24 cellular contexts compared by ENCODE assay signal in genomic region chr1:226532553-226532952, GRCh38. TPM values are rescaled to one million over a fixed set of nuclear protein-coding genes. Genes with fewer than 3 reads are reported as not detected.
"Had no signal": no experiment of that assay in that cellular context is flagged by ENCODE, and none has a peak within 500 bp of the region (broad histone marks: within the 10 kb centered on the region; RNA-seq: fewer than 3 reads in every experiment).

No MANE protein-coding gene starts in this region.

- H3K27ac ChIP-seq: hepatocyte, neutrophil, ovary, psoas muscle, right atrium auricular region had no signal

- H2AFZ ChIP-seq: hepatocyte had no signal

- H3K4me1 Mint-ChIP-seq: activated naive CD4-positive, alpha-beta T cell treated with anti-CD3 and anti-CD28 coated beads, Interleukin-2, amount 50 U/mL, for 24 hours had no signal

- H3K4me3 ChIP-seq: body of pancreas, hepatocyte, lung, ovary, psoas muscle, right atrium auricular region had no signal

- DNase-seq: activated CD4-positive, alpha-beta memory T cell treated with anti-CD3 and anti-CD28 coated beads for 36 hours; activated CD4-positive, alpha-beta T cell treated with anti-CD3 and anti-CD28 coated beads for 48 hours; activated gamma-delta T cell treated with Interleukin-2 at 50 U/mL for 16 hours; activated T-cell treated with anti-CD3 and anti-CD28 coated beads, Interleukin-2, amount 50 U/mL, for 72 hours; anterior cingulate cortex; central memory CD4-positive, alpha-beta T cell; effector memory CD4-positive, alpha-beta T cell; foreskin melanocyte; natural killer cell; ovary; psoas muscle; stimulated activated CD4-positive, alpha-beta T cell treated with anti-CD3 and anti-CD28 coated beads, Interleukin-12 subunit alpha, Interleukin-12 subunit beta, amount 100 ng/mL, for 4 hours; stimulated activated CD4-positive, alpha-beta T cell treated with anti-CD3 and anti-CD28 coated beads, Interleukin-4, amount 100 ng/mL, for 4 hours; stimulated activated naive CD8-positive, alpha-beta T cell treated with anti-CD3 and anti-CD28 coated beads, Interleukin-15, Interleukin-2, amounts not matched to agents 100 U/mL and 50 U/mL, for 24 hours; T-helper 17 cell had no signal

- H3K4me3 Mint-ChIP-seq: activated CD4-positive, alpha-beta memory T cell treated with anti-CD3 and anti-CD28 coated beads for 36 hours; activated naive CD4-positive, alpha-beta T cell treated with anti-CD3 and anti-CD28 coated beads, Interleukin-2, amount 50 U/mL, for 24 hours; activated T-cell treated with anti-CD3 and anti-CD28 coated beads, Interleukin-2, amount 50 U/mL, for 72 hours; mesothelial cell of epicardium; natural killer cell; T-helper 17 cell had no signal

- H3K9me3 ChIP-seq: body of pancreas, neutrophil, ovary, psoas muscle, right atrium auricular region had no signal

- H3K9me3 Mint-ChIP-seq: activated CD4-positive, alpha-beta memory T cell treated with anti-CD3 and anti-CD28 coated beads for 36 hours; activated naive CD4-positive, alpha-beta T cell treated with anti-CD3 and anti-CD28 coated beads, Interleukin-2, amount 50 U/mL, for 24 hours; activated T-cell treated with anti-CD3 and anti-CD28 coated beads, Interleukin-2, amount 50 U/mL, for 72 hours; mesothelial cell of epicardium; natural killer cell had no signal

- H3K4me1 ChIP-seq: right atrium auricular region had no signal

- ATAC-seq: activated T-cell treated with anti-CD3 and anti-CD28 coated beads, Interleukin-2, amount 50 U/mL, for 72 hours; esophagus mucosa; natural killer cell; psoas muscle; stimulated activated naive CD8-positive, alpha-beta T cell treated with anti-CD3 and anti-CD28 coated beads, Interleukin-15, Interleukin-2, amounts not matched to agents 100 U/mL and 50 U/mL, for 24 hours; T-helper 17 cell had no signal

- H3K27me3 ChIP-seq: body of pancreas, hepatocyte, ovary, right atrium auricular region had no signal

- H3K27ac Mint-ChIP-seq: activated CD4-positive, alpha-beta memory T cell treated with anti-CD3 and anti-CD28 coated beads for 36 hours; activated naive CD4-positive, alpha-beta T cell treated with anti-CD3 and anti-CD28 coated beads, Interleukin-2, amount 50 U/mL, for 24 hours; activated T-cell treated with anti-CD3 and anti-CD28 coated beads, Interleukin-2, amount 50 U/mL, for 72 hours; mesothelial cell of epicardium; natural killer cell; T-helper 17 cell had no signal

- H3K36me3 Mint-ChIP-seq: activated CD4-positive, alpha-beta memory T cell treated with anti-CD3 and anti-CD28 coated beads for 36 hours; activated naive CD4-positive, alpha-beta T cell treated with anti-CD3 and anti-CD28 coated beads, Interleukin-2, amount 50 U/mL, for 24 hours; mesothelial cell of epicardium; natural killer cell had no signal

- H3K36me3 ChIP-seq: neutrophil, ovary, right atrium auricular region had no signal

- H3K4me2 ChIP-seq: hepatocyte had no signal

- H3K79me2 ChIP-seq: hepatocyte had no signal

RNA-seq across cellular contexts. Expression of gene STUM, which starts 16.0 kb away (rescaled TPM):
- total RNA-seq: activated CD4-positive, alpha-beta memory T cell treated with anti-CD3 and anti-CD28 coated beads for 36 hours; activated T-cell treated with anti-CD3 and anti-CD28 coated beads, Interleukin-2, amount 50 U/mL, for 72 hours; endothelial cell of umbilical vein; natural killer cell; T-helper 17 cell had no signal
